ENCODE assay signal across 8 cellular contexts in genomic region chr10:102853944-102854694, GRCh38. TPM values are rescaled to one million over a fixed set of nuclear protein-coding genes. Genes with fewer than 3 reads are reported as not detected.
A peak's percentile ranks its signal among the peaks of the same experiment; 100 is the strongest.
DNase-seq lines count a peak whose midpoint lies in the region; ATAC-seq lines count a peak whose summit lies in the region.

BORCS7 (plus strand) TSS chr10:102854259; CDS start chr10:102854287, 28 bp downstream.

- H3K9ac ChIP-seq in endocrine pancreas (ENCODE audit: control insufficient read depth, insufficient read depth, low read length) (peak within 1 kb of the TSS; percentile 91), mesendoderm (ENCODE audit: low read length) (peak within 1 kb of the TSS; percentile 75)

- no peak within 1 kb of the TSS for H2BK120ac ChIP-seq in mesendoderm (ENCODE audit: low read depth, low read length)

- H3K79me2 ChIP-seq in mesendoderm (ENCODE audit: control insufficient read depth, insufficient read depth, low read length), result no peaks in the 10 kb centered on the region

- peak within 1 kb of the TSS; percentile 93 for H3K56ac ChIP-seq in mesendoderm (ENCODE audit: low read length)

- H3K27me3 Mint-ChIP-seq in activated CD8-positive, alpha-beta memory T cell treated with anti-CD3 and anti-CD28 coated beads, Interleukin-2, amount 10 ng/mL, durations not matched to agents 7 days and 5 days, result no peaks in the 10 kb centered on the region

- H2BK5ac ChIP-seq in mesendoderm (ENCODE audit: low read length), result no peak within 1 kb of the TSS

- H3K4me3 Mint-ChIP-seq in activated CD8-positive, alpha-beta memory T cell treated with anti-CD3 and anti-CD28 coated beads, Interleukin-2, amount 10 ng/mL, durations not matched to agents 7 days and 5 days, result peak within 1 kb of the TSS; percentile 91

- H3K79me1 ChIP-seq in mesendoderm (ENCODE audit: low read length), result no peaks in the 10 kb centered on the region

- H2BK15ac ChIP-seq in mesendoderm (replicated peaks; ENCODE audit: low read depth), result no peak within 1 kb of the TSS

- DNase-seq in COLO668 (lab: John Stamatoyannopoulos, UW; ENCODE audit: unreplicated experiment), result peak; percentile 84
- DNase-seq in HT1080 (ENCODE audit: low read depth), result peak; percentile 97
- peak; percentile 97 for DNase-seq in NOMO-1 treated with DMSO at 0.1 percent for 48 hours (lab: John Stamatoyannopoulos, UW; ENCODE audit: unreplicated experiment)
- DNase-seq in activated CD8-positive, alpha-beta memory T cell treated with anti-CD3 and anti-CD28 coated beads, Interleukin-2, amount 10 ng/mL, durations not matched to agents 7 days and 5 days, result peak; percentile 96
- peak; percentile 99 for DNase-seq in mesendoderm
- DNase-seq in stimulated activated CD8-positive, alpha-beta memory T cell treated with anti-CD3 and anti-CD28 coated beads, Interleukin-15, amount 100 ng/mL, for 1 hour (ENCODE audit: low read depth), result peak; percentile 73

- H3K4me1 Mint-ChIP-seq in activated CD8-positive, alpha-beta memory T cell treated with anti-CD3 and anti-CD28 coated beads, Interleukin-2, amount 10 ng/mL, durations not matched to agents 7 days and 5 days, result peaks cover 18% of the 10 kb centered on the region

- no peaks in the 10 kb centered on the region for H3K9me3 Mint-ChIP-seq in activated CD8-positive, alpha-beta memory T cell treated with anti-CD3 and anti-CD28 coated beads, Interleukin-2, amount 10 ng/mL, durations not matched to agents 7 days and 5 days (ENCODE audit: low read depth)

- H3K27ac ChIP-seq in mesendoderm (ENCODE audit: low read depth, low read length), result peak within 1 kb of the TSS; percentile 41

- peak within 1 kb of the TSS; percentile 90 for H4K8ac ChIP-seq in mesendoderm (ENCODE audit: low read depth, low read length)

- H2AK5ac ChIP-seq in mesendoderm (ENCODE audit: low read length), result no peak within 1 kb of the TSS

- no peak within 1 kb of the TSS for H3K23ac ChIP-seq in mesendoderm (ENCODE audit: low read length)

- H3K18ac ChIP-seq in mesendoderm (ENCODE audit: low read length), result peak within 1 kb of the TSS; percentile 72

- CTCF ChIA-PET in activated CD8-positive, alpha-beta memory T cell treated with anti-CD3 and anti-CD28 coated beads, Interleukin-2, amount 10 ng/mL, durations not matched to agents 7 days and 5 days (lab: Charles Lee), result no interaction called here

- no CpG with 5 or more reads among the region's 41 CpGs for WGBS in mesendoderm (ENCODE audit: extremely low coverage, insufficient coverage, low lambda C conversion rate)

- H3K4me1 ChIP-seq in endocrine pancreas (ENCODE audit: control insufficient read depth, insufficient read depth, low read length) (no peaks in the 10 kb centered on the region), mesendoderm (ENCODE audit: control insufficient read depth, low read depth, low read length) (no peaks in the 10 kb centered on the region)

- H3K4me3 ChIP-seq in endocrine pancreas (ENCODE audit: control insufficient read depth, insufficient read depth, low read length), result peak within 1 kb of the TSS; percentile 83
- H3K4me3 ChIP-seq in mesendoderm (ENCODE audit: low read length), result peak within 1 kb of the TSS; percentile 67

- no peaks in the 10 kb centered on the region for H3K9me3 ChIP-seq in endocrine pancreas (ENCODE audit: control insufficient read depth, low read length)

- no peak within 1 kb of the TSS for H4K5ac ChIP-seq in mesendoderm (ENCODE audit: low read length)

- peaks cover 3% of the 10 kb centered on the region for H3K36me3 Mint-ChIP-seq in activated CD8-positive, alpha-beta memory T cell treated with anti-CD3 and anti-CD28 coated beads, Interleukin-2, amount 10 ng/mL, durations not matched to agents 7 days and 5 days

- H3K27me3 ChIP-seq in endocrine pancreas (ENCODE audit: control insufficient read depth, insufficient read depth, low read length) (no peaks in the 10 kb centered on the region), mesendoderm (ENCODE audit: insufficient read depth, low read length, poor library complexity) (no peaks in the 10 kb centered on the region)

- peak within 1 kb of the TSS; percentile 49 for H3K4ac ChIP-seq in mesendoderm (ENCODE audit: low read depth, low read length)

- H3K4me2 ChIP-seq in mesendoderm (ENCODE audit: low read length), result peak within 1 kb of the TSS; percentile 47

- H3K27ac Mint-ChIP-seq in activated CD8-positive, alpha-beta memory T cell treated with anti-CD3 and anti-CD28 coated beads, Interleukin-2, amount 10 ng/mL, durations not matched to agents 7 days and 5 days, result peak within 1 kb of the TSS; percentile 97

- ATAC-seq in GM21360 (IDR thresholded peaks at IDR 0.05; ENCODE audit: unreplicated experiment), result peak; percentile 94
- ATAC-seq in activated CD8-positive, alpha-beta memory T cell treated with anti-CD3 and anti-CD28 coated beads, Interleukin-2, amount 10 ng/mL, durations not matched to agents 7 days and 5 days, result peak; percentile 100

- H3K36me3 ChIP-seq in endocrine pancreas (ENCODE audit: control insufficient read depth, insufficient read depth, low read length), result no peaks in the 10 kb centered on the region
- H3K36me3 ChIP-seq in mesendoderm (ENCODE audit: control insufficient read depth, insufficient read depth, low read length), result no peaks in the 10 kb centered on the region

RNA-seq across cellular contexts. Expression of gene BORCS7, which starts in this region (rescaled TPM):
- 19.0 and 19.4 TPM in 2 replicates for total RNA-seq in HT1080 (2014; rRNA removed; shearing (Covaris generic))
- polyA plus RNA-seq in HT1080 (2015; cell fraction: cytosol; rRNA removed), result 24.2 and 25.2 TPM in 2 replicates
- polyA plus RNA-seq in HT1080 (2015; cell fraction: nucleus; rRNA removed), result 15.0 and 16.9 TPM in 2 replicates
- total RNA-seq in activated CD8-positive, alpha-beta memory T cell treated with anti-CD3 and anti-CD28 coated beads, Interleukin-2, amount 10 ng/mL, durations not matched to agents 7 days and 5 days, result 1 to 10 TPM; 6.6 to 8.4 TPM
- polyA plus RNA-seq in mesendoderm (2013, experiment 1 of 2), result 4.8 TPM
- polyA plus RNA-seq in mesendoderm (2013, experiment 2 of 2), result 4.8 TPM

Comparison
In these comparisons a context has a peak if more than half of its experiments do, and no peak if none do; other contexts are left out.
1. Peak in every context shown above with its lines: DNase-seq, ATAC-seq, H3K4me3 ChIP-seq and H3K27ac ChIP-seq.